Comparison of ENCODE assay signal across 12 cellular contexts in the genomic region with DNA sequence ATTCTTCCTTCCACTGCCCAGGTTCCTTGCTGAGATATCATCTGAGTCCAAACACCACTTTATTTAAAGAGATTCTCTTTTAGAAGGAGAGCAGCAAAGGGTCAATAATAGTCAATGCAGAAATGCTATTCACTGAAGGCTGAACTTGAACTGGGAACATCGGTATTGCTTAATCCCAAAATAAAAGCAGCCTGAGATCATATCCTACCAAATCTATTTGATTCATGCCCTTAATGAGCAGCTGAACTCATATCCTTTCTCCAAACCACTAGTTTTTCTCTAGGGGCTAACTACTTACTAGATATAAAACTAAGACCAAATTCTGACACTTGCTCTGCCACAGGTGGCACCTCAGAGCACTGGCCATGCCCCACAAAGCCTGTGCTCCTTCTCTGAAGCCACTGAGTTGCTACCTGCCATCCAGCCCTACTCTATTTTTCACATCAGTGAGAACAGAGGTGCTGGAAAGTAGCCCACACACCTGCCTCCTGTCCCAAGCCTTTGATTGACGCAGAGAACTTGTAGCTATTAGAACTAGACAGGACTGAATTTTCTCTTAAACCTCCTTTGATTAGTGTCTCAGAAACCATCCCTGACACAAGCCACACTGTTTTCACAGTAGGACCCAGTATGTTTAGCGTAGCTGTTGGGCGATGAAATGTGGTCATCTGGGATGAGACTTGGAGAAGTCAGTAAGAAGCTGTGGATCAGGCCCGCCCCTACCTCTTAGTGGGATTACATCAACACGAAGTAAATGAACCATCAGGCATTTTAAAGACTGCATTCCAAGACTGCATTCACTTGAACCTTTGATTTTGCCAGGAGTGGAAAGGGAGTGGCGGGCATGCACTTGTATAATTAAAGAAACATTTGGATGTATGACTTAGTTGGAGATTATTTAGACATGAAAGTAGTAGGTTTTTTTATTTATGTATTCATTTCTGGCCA.
DNase-seq lines count a peak whose midpoint lies in the region; ATAC-seq and TF ChIP-seq lines count a peak whose summit lies in the region.
"Had no signal": no experiment of that assay in that cellular context is flagged by ENCODE, and none has a peak within 500 bp of the region (broad histone marks: within the 10 kb centered on the region; RNA-seq: fewer than 3 reads in every experiment).

No MANE protein-coding gene starts in this region.

- no peaks in the 10 kb centered on the region for H3K27me3 Mint-ChIP-seq in activated T-cell treated with anti-CD3 and anti-CD28 coated beads, Interleukin-2, amount 50 U/mL, for 72 hours (ENCODE audit: low read depth)

- H3K9me3 ChIP-seq in breast epithelium, result no peaks in the 10 kb centered on the region
- no peaks in the 10 kb centered on the region for H3K9me3 ChIP-seq in lower lobe of right lung
- H3K9me3 ChIP-seq: mucosa of descending colon had no signal

- peaks cover 80% of the 10 kb centered on the region for H3K4me1 Mint-ChIP-seq in activated T-cell treated with anti-CD3 and anti-CD28 coated beads, Interleukin-2, amount 50 U/mL, for 72 hours (ENCODE audit: low read depth)

- H3K9me3 Mint-ChIP-seq in activated T-cell treated with anti-CD3 and anti-CD28 coated beads, Interleukin-2, amount 50 U/mL, for 72 hours, result no peaks in the 10 kb centered on the region

- no peak overlapping the region for H3K27ac Mint-ChIP-seq in activated T-cell treated with anti-CD3 and anti-CD28 coated beads, Interleukin-2, amount 50 U/mL, for 72 hours

- no peak for TF ChIP-seq POLR2A in breast epithelium (IDR thresholded peaks at IDR 0.05)

- ATAC-seq in activated T-cell treated with anti-CD3 and anti-CD28 coated beads, Interleukin-2, amount 50 U/mL, for 72 hours (replicated peaks in 1 of 2), result no peak
- ATAC-seq in lower lobe of right lung (peak; percentile 15 to 57), HG03354 (IDR thresholded peaks at IDR 0.05; ENCODE audit: poor library complexity, severe bottlenecking, unreplicated experiment) (no peak)
- ATAC-seq: mucosa of descending colon had no signal

- H3K4me1 ChIP-seq in breast epithelium (peaks cover 0 to 47% of the 10 kb centered on the region in 2 donors), lower lobe of right lung (peaks cover 100% of the 10 kb centered on the region)

- H3K4me3 Mint-ChIP-seq in activated T-cell treated with anti-CD3 and anti-CD28 coated beads, Interleukin-2, amount 50 U/mL, for 72 hours, result peak overlapping the region; percentile 19 to 22

- H3K27ac ChIP-seq in breast epithelium (peak overlapping the region; percentile 17 to 50), lower lobe of right lung (peak overlapping the region; percentile 40)

- peaks cover 4 to 9% of the 10 kb centered on the region in 2 donors for H3K36me3 Mint-ChIP-seq in activated T-cell treated with anti-CD3 and anti-CD28 coated beads, Interleukin-2, amount 50 U/mL, for 72 hours (ENCODE audit: insufficient read depth in 2 of 2)

- H3K27me3 ChIP-seq in breast epithelium (no peaks in the 10 kb centered on the region), lower lobe of right lung (ENCODE audit: low read depth) (no peaks in the 10 kb centered on the region)

- H3K36me3 ChIP-seq in breast epithelium (no peaks in the 10 kb centered on the region), lower lobe of right lung (peaks cover 6% of the 10 kb centered on the region)

- DNase-seq in activated T-cell treated with anti-CD3 and anti-CD28 coated beads, Interleukin-2, amount 50 U/mL, for 72 hours, result no peak
- no peak for DNase-seq in activated T-cell treated with anti-CD3 and anti-CD28 coated beads, Interleukin-2, amount 50 U/mL, for 48 hours
- DNase-seq in breast epithelium (ENCODE audit: low spot score in 2 of 2) (no peak), lower lobe of right lung (no peak), stromal cell of bone marrow (ENCODE audit: low read depth) (peak; percentile 67), AG08396 (ENCODE audit: low spot score) (no peak)
- no peak for DNase-seq in stimulated activated naive CD4-positive, alpha-beta T cell treated with Interleukin-2 at 50 U/mL for 16 hours (lab: John Stamatoyannopoulos, UW)
- DNase-seq: activated naive CD4-positive, alpha-beta T cell; erythroblast; mucosa of descending colon; stimulated activated CD4-positive, alpha-beta T cell treated with anti-CD3 and anti-CD28 coated beads, Interleukin-2, amount 100 ng/mL, for 48 hours had no signal

- H3K4me3 ChIP-seq in breast epithelium (no peak overlapping the region), lower lobe of right lung (no peak overlapping the region)
- H3K4me3 ChIP-seq: mucosa of descending colon had no signal

- no peak for TF ChIP-seq CTCF in breast epithelium (IDR thresholded peaks at IDR 0.05)
- TF ChIP-seq CTCF in lower lobe of right lung (IDR thresholded peaks at IDR 0.05), result no peak

- intact Hi-C loops in breast epithelium (cut with DNase I; ENCODE audit: low total_unique reads) (no loop called here), lower lobe of right lung (cut with DNase I) (no loop called here)

Comparison
In these comparisons a context has a peak if more than half of its experiments do, and no peak if none do; other contexts are left out.
1. ATAC-seq: peak in lower lobe of right lung (2 of 2); none in activated T-cell treated with anti-CD3 and anti-CD28 coated beads, Interleukin-2, amount 50 U/mL, for 72 hours (0 of 2) and HG03354 (single experiment).